1 cellular context compared by ENCODE assay signal in the genomic region with DNA sequence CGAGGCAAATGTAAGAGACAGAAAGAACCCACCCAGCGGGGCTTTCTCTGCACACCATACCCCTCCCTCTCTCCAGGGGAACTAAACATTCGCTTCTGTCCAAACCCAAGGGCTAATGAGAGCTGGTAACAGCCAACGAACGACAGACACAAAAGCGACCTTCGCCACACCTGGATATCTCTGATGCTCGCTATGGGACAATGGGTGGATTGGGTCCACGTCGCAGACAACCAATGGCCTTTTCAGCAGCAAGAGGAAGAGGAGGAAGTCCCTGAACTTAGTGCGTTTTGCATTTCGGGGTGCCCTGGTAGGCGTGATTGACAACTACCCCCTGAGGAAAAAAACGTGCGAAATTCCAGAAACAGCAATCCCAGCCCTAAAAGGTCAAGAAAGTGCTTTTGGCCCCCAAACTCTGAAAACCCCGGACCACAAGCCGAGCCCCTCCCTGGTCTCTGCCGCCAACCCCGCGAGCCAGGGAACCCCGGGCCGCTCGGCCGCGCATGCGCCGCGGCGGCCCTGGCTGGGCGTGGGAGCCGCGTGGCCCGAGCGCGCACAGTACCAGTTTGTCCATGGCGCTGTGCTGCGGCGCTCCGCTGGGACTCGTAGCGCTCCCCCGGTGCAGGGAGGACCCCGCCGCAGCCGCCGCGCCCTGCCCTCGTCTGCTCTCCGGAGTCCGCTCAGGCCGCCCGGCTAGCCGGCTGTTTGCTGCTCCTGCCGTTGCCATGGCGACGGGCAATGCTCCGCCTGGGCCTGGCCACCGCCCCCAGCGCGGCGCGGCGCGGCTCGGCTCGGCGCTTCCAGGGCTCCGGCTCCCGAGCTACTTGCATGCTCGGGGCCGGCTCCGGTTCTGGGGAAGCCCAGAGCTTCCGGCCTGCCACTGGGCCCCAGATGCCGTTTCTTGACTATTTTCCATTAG.
TF ChIP-seq lines count a peak whose summit lies in the region.

No MANE protein-coding gene starts in this region.

TF ChIP-seq in HEK293, 187 proteins besides CTCF, POLR2A, EP300 and RAD21 (continued from another document and continues in another):
- TF ChIP-seq PRDM2 (tag by site-specific recombination; IDR thresholded peaks at IDR 0.05; ENCODE audit: borderline replicate concordance) (no peak), ZNF423 (tag by site-specific recombination; IDR thresholded peaks at IDR 0.05) (peak; percentile 77; the same call in 1 of the 2 replicates), ZNF768 (tag by site-specific recombination; IDR thresholded peaks at IDR 0.05) (peak; percentile 68; the same call in 1 of the 2 replicates), REPIN1 (tag by site-specific recombination; IDR thresholded peaks at IDR 0.05; ENCODE audit: low read depth) (no peak), ZNF654 (tag by site-specific recombination; IDR thresholded peaks at IDR 0.05; ENCODE audit: low read depth) (no peak), ZNF843 (tag by site-specific recombination; IDR thresholded peaks at IDR 0.05) (no peak), RBAK (tag by site-specific recombination; IDR thresholded peaks at IDR 0.05) (no peak), HOXA7 (CRISPR knock-in tag; IDR thresholded peaks at IDR 0.05; ENCODE audit: borderline replicate concordance) (no peak), INSM2 (tag by site-specific recombination; IDR thresholded peaks at IDR 0.05) (no peak; the same call in 1 of the 2 replicates), ZNF830 (tag by site-specific recombination; IDR thresholded peaks at IDR 0.05; ENCODE audit: low read depth) (no peak), ZNF16 (tag by site-specific recombination; IDR thresholded peaks at IDR 0.05; ENCODE audit: low read depth) (no peak), ZNF560 (tag by site-specific recombination; IDR thresholded peaks at IDR 0.05; ENCODE audit: borderline replicate concordance) (no peak), ZNF112 (tag by site-specific recombination; IDR thresholded peaks at IDR 0.05) (no peak), ZNF223 (tag by site-specific recombination; IDR thresholded peaks at IDR 0.05) (no peak), ELK4 (IDR thresholded peaks at IDR 0.05; ENCODE audit: borderline replicate concordance, low read depth, low read length) (no peak), MYNN (tag by site-specific recombination; IDR thresholded peaks at IDR 0.05; ENCODE audit: borderline replicate concordance) (peak; percentile 63; the same call in 1 of the 2 replicates), ZNF548 (tag by site-specific recombination; IDR thresholded peaks at IDR 0.05) (no peak), ZBTB8A (tag by site-specific recombination; IDR thresholded peaks at IDR 0.05) (no peak), ZNF561 (tag by site-specific recombination; IDR thresholded peaks at IDR 0.05; ENCODE audit: borderline replicate concordance) (peak; percentile 95), KLF10 (tag by site-specific recombination; IDR thresholded peaks at IDR 0.05) (peak; percentile 74; the same call in 1 of the 2 replicates), ZNF488 (tag by site-specific recombination; IDR thresholded peaks at IDR 0.05) (no peak), ZNF610 (tag by site-specific recombination; IDR thresholded peaks at IDR 0.05; ENCODE audit: borderline replicate concordance) (0 out of 2 replicates have a peak, but pooled peaks have one; percentile 41), ZFHX2 (tag by site-specific recombination; conservative IDR thresholded peaks at IDR 0.05) (peak; percentile 61), ZNF791 (tag by site-specific recombination; IDR thresholded peaks at IDR 0.05) (no peak), GLIS2 (tag by site-specific recombination; IDR thresholded peaks at IDR 0.05) (peak; percentile 79), ZSCAN23 (tag by site-specific recombination; IDR thresholded peaks at IDR 0.05) (no peak), ZNF510 (tag by site-specific recombination; IDR thresholded peaks at IDR 0.05; ENCODE audit: insufficient replicate concordance) (no peak), ZNF596 (tag by site-specific recombination; IDR thresholded peaks at IDR 0.05) (0 out of 2 replicates have a peak, but pooled peaks have one; percentile 34), SCRT2 (tag by site-specific recombination; IDR thresholded peaks at IDR 0.05) (no peak), KLF17 (tag by site-specific recombination; IDR thresholded peaks at IDR 0.05) (peak; percentile 44; the same call in 1 of the 2 replicates), FEZF1 (tag by site-specific recombination; IDR thresholded peaks at IDR 0.05) (peak; percentile 9; the same call in 1 of the 2 replicates), ZBTB44 (tag by site-specific recombination; IDR thresholded peaks at IDR 0.05) (peak; percentile 56; the same call in 1 of the 2 replicates), ZNF354C (tag by site-specific recombination; IDR thresholded peaks at IDR 0.05; ENCODE audit: borderline replicate concordance, low read depth) (no peak), ZNF19 (tag by site-specific recombination; IDR thresholded peaks at IDR 0.05; ENCODE audit: low read depth) (no peak), ZNF623 (tag by site-specific recombination; IDR thresholded peaks at IDR 0.05) (no peak), ZNF777 (tag by site-specific recombination; IDR thresholded peaks at IDR 0.05; ENCODE audit: borderline replicate concordance) (no peak), ZNF132 (tag by site-specific recombination; IDR thresholded peaks at IDR 0.05; ENCODE audit: borderline replicate concordance) (no peak), ZNF274 (IDR thresholded peaks at IDR 0.05; ENCODE audit: low read length) (no peak), ZNF274 (tag by site-specific recombination; IDR thresholded peaks at IDR 0.05; ENCODE audit: borderline replicate concordance) (no peak), ZNF670 (tag by site-specific recombination; IDR thresholded peaks at IDR 0.05; ENCODE audit: low read depth) (no peak), ZNF133 (tag by site-specific recombination; IDR thresholded peaks at IDR 0.05) (no peak)
- TF ChIP-seq, protein P1, sequence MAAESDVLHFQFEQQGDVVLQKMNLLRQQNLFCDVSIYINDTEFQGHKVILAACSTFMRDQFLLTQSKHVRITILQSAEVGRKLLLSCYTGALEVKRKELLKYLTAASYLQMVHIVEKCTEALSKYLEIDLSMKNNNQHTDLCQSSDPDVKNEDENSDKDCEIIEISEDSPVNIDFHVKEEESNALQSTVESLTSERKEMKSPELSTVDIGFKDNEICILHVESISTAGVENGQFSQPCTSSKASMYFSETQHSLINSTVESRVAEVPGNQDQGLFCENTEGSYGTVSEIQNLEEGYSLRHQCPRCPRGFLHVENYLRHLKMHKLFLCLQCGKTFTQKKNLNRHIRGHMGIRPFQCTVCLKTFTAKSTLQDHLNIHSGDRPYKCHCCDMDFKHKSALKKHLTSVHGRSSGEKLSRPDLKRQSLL (tag by site-specific recombination; IDR thresholded peaks at IDR 0.05) = peak; percentile 82
- TF ChIP-seq, protein P2, sequence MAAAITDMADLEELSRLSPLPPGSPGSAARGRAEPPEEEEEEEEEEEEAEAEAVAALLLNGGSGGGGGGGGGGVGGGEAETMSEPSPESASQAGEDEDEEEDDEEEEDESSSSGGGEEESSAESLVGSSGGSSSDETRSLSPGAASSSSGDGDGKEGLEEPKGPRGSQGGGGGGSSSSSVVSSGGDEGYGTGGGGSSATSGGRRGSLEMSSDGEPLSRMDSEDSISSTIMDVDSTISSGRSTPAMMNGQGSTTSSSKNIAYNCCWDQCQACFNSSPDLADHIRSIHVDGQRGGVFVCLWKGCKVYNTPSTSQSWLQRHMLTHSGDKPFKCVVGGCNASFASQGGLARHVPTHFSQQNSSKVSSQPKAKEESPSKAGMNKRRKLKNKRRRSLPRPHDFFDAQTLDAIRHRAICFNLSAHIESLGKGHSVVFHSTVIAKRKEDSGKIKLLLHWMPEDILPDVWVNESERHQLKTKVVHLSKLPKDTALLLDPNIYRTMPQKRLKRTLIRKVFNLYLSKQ (tag by site-specific recombination; IDR thresholded peaks at IDR 0.05; ENCODE audit: borderline replicate concordance) = no peak
